25 cellular contexts compared by ENCODE assay signal in the genomic region with DNA sequence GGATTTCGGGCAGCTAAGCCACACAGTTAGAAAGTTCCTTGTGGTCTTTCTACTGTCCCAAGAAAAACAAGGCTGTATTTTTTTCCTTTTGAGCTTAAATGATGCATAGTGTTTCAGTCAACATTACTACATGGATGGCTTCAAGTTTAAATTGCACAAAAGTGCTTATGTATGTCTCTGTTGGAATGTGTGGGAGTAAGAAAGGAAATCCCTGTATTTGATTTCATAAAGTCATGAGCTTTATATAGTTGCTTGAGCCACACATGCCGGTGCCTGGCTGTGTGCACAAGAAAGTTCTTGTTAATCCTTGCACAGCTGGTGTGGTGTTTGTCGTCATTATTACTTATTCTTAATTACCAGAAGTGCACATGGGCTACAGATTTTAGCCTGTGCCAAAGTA.
DNase-seq lines count a peak whose midpoint lies in the region; ATAC-seq and TF ChIP-seq lines count a peak whose summit lies in the region.
"Had no signal": no experiment of that assay in that cellular context is flagged by ENCODE, and none has a peak within 500 bp of the region (broad histone marks: within the 10 kb centered on the region; RNA-seq: fewer than 3 reads in every experiment).

No MANE protein-coding gene starts in this region.

- intact Hi-C loops in A673 (cut with micrococcal nuclease; ENCODE audit: unreplicated experiment), result no loop called here

- DNase-seq in A673 (ENCODE audit: low spot score) (peak; percentile 59), NCI-H446 treated with DMSO at 0.1 percent for 48 hours (lab: John Stamatoyannopoulos, UW) (peak; percentile 38), left kidney (ENCODE audit: low read depth, low spot score) (peak; percentile 64), NCI-H526 (lab: John Stamatoyannopoulos, UW) (no peak), HK-2 (ENCODE audit: unreplicated experiment) (no peak), DMS53 treated with DMSO at 0.1 percent for 48 hours (lab: John Stamatoyannopoulos, UW; ENCODE audit: unreplicated experiment) (no peak)
- DNase-seq: activated CD4-positive, alpha-beta T cell treated with anti-CD3 and anti-CD28 coated beads, Interleukin-2, amount 10 ng/mL, durations not matched to agents 24 days and 14 days; activated effector memory CD4-positive, alpha-beta T cell treated with Interleukin-2 at 50 U/mL for 16 hours; DMS53; immature natural killer cell; MM.1S; NCI-H1694; nucleus accumbens; retina; stimulated activated CD4-positive, alpha-beta T cell treated with anti-CD3 and anti-CD28 coated beads, Interleukin-15, amount 100 ng/mL, for 24 hours; testis had no signal

- no peaks in the 10 kb centered on the region for H3K27me3 Mint-ChIP-seq in brain
- H3K27me3 Mint-ChIP-seq: activated CD4-positive, alpha-beta T cell treated with anti-CD3 and anti-CD28 coated beads, Interleukin-2, amount 10 ng/mL, durations not matched to agents 24 days and 14 days; IgD-negative memory B cell had no signal

- TF ChIP-seq CTCF in A673 (conservative IDR thresholded peaks at IDR 0.05; ENCODE audit: low read depth, low read length) (no peak), brain (conservative IDR thresholded peaks at IDR 0.05) (no peak)

- peaks cover 18% of the 10 kb centered on the region for H3K4me1 ChIP-seq in A673 (ENCODE audit: insufficient read depth, low read length, poor library complexity, severe bottlenecking)
- H3K4me1 ChIP-seq: A549 had no signal

- H3K36me3 Mint-ChIP-seq in brain, result no peaks in the 10 kb centered on the region
- H3K36me3 Mint-ChIP-seq: IgD-negative memory B cell had no signal

- no peak overlapping the region for H3K4me3 Mint-ChIP-seq in brain
- H3K4me3 Mint-ChIP-seq: activated CD4-positive, alpha-beta T cell treated with anti-CD3 and anti-CD28 coated beads, Interleukin-2, amount 10 ng/mL, durations not matched to agents 24 days and 14 days; IgD-negative memory B cell; immature natural killer cell had no signal

- H3K27ac Mint-ChIP-seq in brain, result peak overlapping the region in 3 of 5 experiments; percentile 55 to 79 (median 58)
- H3K27ac Mint-ChIP-seq: activated CD4-positive, alpha-beta T cell treated with anti-CD3 and anti-CD28 coated beads, Interleukin-2, amount 10 ng/mL, durations not matched to agents 24 days and 14 days; IgD-negative memory B cell; immature natural killer cell had no signal

- POLR2A ChIA-PET in A673 (lab: Charles Lee; ENCODE audit: low non-redundant PET), result no interaction called here

- peaks cover 28% of the 10 kb centered on the region for H3K4me1 Mint-ChIP-seq in brain
- H3K4me1 Mint-ChIP-seq: activated CD4-positive, alpha-beta T cell treated with anti-CD3 and anti-CD28 coated beads, Interleukin-2, amount 10 ng/mL, durations not matched to agents 24 days and 14 days; IgD-negative memory B cell; immature natural killer cell had no signal

- H3K36me3 ChIP-seq in A673 (ENCODE audit: insufficient read depth, low read length, poor library complexity, severe bottlenecking), result no peaks in the 10 kb centered on the region

- no peak for ATAC-seq in GM19023 (IDR thresholded peaks at IDR 0.05; ENCODE audit: unreplicated experiment)
- ATAC-seq: A549, HCT116 had no signal

- no peaks in the 10 kb centered on the region for H3K27me3 ChIP-seq in A673 (replicated peaks; ENCODE audit: insufficient read depth, low read depth, low read length, poor library complexity)
- H3K27me3 ChIP-seq: testis had no signal

- H3K9me3 Mint-ChIP-seq in brain, result peaks cover 0 to 2% (median 0%) of the 10 kb centered on the region in 5 experiments
- H3K9me3 Mint-ChIP-seq: activated CD4-positive, alpha-beta T cell treated with anti-CD3 and anti-CD28 coated beads, Interleukin-2, amount 10 ng/mL, durations not matched to agents 24 days and 14 days; IgD-negative memory B cell; immature natural killer cell had no signal

- no peak overlapping the region for H3K4me3 ChIP-seq in A673 (ENCODE audit: low read depth, low read length, poor library complexity, severe bottlenecking)
- H3K4me3 ChIP-seq: A549, coronary artery, testis had no signal

- no peak overlapping the region for H3K27ac ChIP-seq in A673 (ENCODE audit: low read depth, low read length, poor library complexity, severe bottlenecking)
- H3K27ac ChIP-seq: A549, C4-2B, coronary artery, epithelial cell of prostate, HL-60, testis had no signal

- CTCF ChIA-PET in A673 (lab: Charles Lee), result interaction anchor here (1.4 kb wide), 1 partner anchor 10 kb away, joined by 4 read pairs; no protein-coding TSS in a partner anchor

- no TSS peak for BruUV-seq in A673 (replicated peaks; lab: Mats Ljungman, UMichigan)

- H3K9me3 ChIP-seq in A673 (ENCODE audit: low read depth, low read length, poor library complexity, severe bottlenecking), result no peaks in the 10 kb centered on the region
- H3K9me3 ChIP-seq: A549, testis had no signal

Comparison
In these comparisons a context has a peak if more than half of its experiments do, and no peak if none do; other contexts are left out.
1. DNase-seq: peak in A673 (single experiment), NCI-H446 treated with DMSO at 0.1 percent for 48 hours (single experiment) and left kidney (single experiment); none in NCI-H526 (0 of 2), HK-2 (single experiment) and DMS53 treated with DMSO at 0.1 percent for 48 hours (single experiment).